In the genomic region with DNA sequence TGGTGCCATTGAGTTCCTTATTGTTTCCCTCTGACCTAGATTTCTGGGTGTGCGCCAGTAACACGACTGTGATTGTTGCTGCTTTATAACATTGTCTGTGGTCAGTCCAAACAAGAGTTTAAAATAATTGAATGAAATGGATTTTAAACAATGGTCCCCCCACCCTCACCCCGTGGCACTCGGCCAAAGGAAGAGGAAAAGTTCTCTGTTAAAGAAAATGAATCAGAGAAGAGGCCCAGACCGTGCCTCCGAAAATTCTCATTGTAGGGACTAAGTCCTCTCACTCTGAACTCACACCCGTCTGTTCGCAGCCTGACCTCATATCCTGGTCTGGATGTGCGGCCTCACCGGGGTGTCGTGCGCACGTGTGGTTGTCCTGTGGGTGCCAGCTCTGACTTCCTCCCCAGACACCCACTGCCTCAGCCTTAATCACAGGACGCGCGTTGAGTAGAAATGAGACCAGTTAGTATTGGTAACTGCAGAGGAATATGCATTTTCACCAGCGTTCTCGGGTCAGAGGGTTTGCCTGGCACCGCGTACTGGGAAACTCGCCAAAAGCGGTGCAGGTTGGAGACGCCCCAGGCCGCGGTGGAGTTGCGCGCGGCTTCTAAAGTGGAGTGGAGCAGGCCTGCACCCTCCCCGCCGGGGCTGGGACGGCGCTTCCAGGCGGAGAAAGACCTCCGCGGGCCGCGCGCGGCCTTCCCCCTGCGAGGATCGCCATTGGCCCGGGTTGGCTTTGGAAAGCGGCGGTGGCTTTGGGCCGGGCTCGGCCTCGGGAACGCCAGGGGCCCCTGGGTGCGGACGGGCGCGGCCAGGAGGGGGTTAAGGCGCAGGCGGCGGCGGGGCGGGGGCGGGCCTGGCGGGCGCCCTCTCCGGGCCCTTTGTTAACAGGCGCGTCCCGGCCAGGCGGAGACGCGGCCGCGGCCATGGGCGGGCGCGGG, we compare ENCODE assay signal across 1 cellular context.
TF ChIP-seq lines count a peak whose summit lies in the region.

Gene ABL1, plus strand, starts transcription at position 884 of the 941 bp plus-strand sequence. CDS start 193 bp downstream, outside the sequence.

TF ChIP-seq in HepG2, 621 proteins besides CTCF, POLR2A, EP300 and RAD21 (continued from another document and continues in another):
- TF ChIP-seq, protein P1, sequence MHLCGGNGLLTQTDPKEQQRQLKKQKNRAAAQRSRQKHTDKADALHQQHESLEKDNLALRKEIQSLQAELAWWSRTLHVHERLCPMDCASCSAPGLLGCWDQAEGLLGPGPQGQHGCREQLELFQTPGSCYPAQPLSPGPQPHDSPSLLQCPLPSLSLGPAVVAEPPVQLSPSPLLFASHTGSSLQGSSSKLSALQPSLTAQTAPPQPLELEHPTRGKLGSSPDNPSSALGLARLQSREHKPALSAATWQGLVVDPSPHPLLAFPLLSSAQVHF (CRISPR knock-in tag; IDR thresholded peaks at IDR 0.05), result no peak; the same call in 1 of the 2 replicates
- TF ChIP-seq BRCA1 (CRISPR knock-in tag; IDR thresholded peaks at IDR 0.05) (peak; percentile 76; the same call in 1 of the 2 replicates), ZNF558 (CRISPR knock-in tag; IDR thresholded peaks at IDR 0.05; ENCODE audit: borderline replicate concordance) (no peak), ZNF768 (CRISPR knock-in tag; IDR thresholded peaks at IDR 0.05) (peak; percentile 43; the same call in 1 of the 2 replicates), STAG1 (CRISPR knock-in tag; IDR thresholded peaks at IDR 0.05) (no peak), PPARG (CRISPR knock-in tag; conservative IDR thresholded peaks at IDR 0.05) (0 out of 2 replicates have a peak, but pooled peaks have one; percentile 23), FOXA1 (IDR thresholded peaks at IDR 0.05) (no peak), FOXA1 (CRISPR knock-in tag; IDR thresholded peaks at IDR 0.05) (no peak), SIN3B (IDR thresholded peaks at IDR 0.05; ENCODE audit: low read length) (0 out of 2 replicates have a peak, but pooled peaks have one; percentile 40), ZBTB7A (CRISPR knock-in tag; IDR thresholded peaks at IDR 0.05) (peak; percentile 20; the same call in 1 of the 2 replicates), HNRNPLL (IDR thresholded peaks at IDR 0.05; ENCODE audit: low read depth, low read length, poor library complexity, severe bottlenecking) (peak; percentile 58), HNRNPUL1 (IDR thresholded peaks at IDR 0.05; ENCODE audit: low read depth, low read length) (no peak), NCOR1 (IDR thresholded peaks at IDR 0.05; ENCODE audit: borderline replicate concordance, low read length) (no peak), ZNF704 (CRISPR knock-in tag; IDR thresholded peaks at IDR 0.05; ENCODE audit: borderline replicate concordance) (0 out of 2 replicates have a peak, but pooled peaks have one; percentile 40), PHF5A (CRISPR knock-in tag; IDR thresholded peaks at IDR 0.05; ENCODE audit: low read depth, unreplicated experiment) (no peak), ZFP1 (CRISPR knock-in tag; IDR thresholded peaks at IDR 0.05) (no peak), ONECUT2 (CRISPR knock-in tag; IDR thresholded peaks at IDR 0.05) (no peak), PTBP1 (IDR thresholded peaks at IDR 0.05; ENCODE audit: low read depth, low read length, poor library complexity, severe bottlenecking) (no peak), BCL3 (CRISPR knock-in tag; IDR thresholded peaks at IDR 0.05) (no peak), CHCHD3 (CRISPR knock-in tag; IDR thresholded peaks at IDR 0.05) (no peak), CBX5 (CRISPR knock-in tag; IDR thresholded peaks at IDR 0.05; ENCODE audit: borderline replicate concordance) (no peak), SKI (IDR thresholded peaks at IDR 0.05; ENCODE audit: partially characterized antibody) (no peak), PLRG1 (conservative IDR thresholded peaks at IDR 0.05) (no peak), CREB3 (CRISPR knock-in tag; IDR thresholded peaks at IDR 0.05) (no peak), SOX13 (IDR thresholded peaks at IDR 0.05) (no peak), SOX13 (CRISPR knock-in tag; conservative IDR thresholded peaks at IDR 0.05 in 1 of 2, IDR thresholded peaks at IDR 0.05 in 1 of 2) (0 out of 4 replicates have a peak, but pooled peaks of 1 of the 2 experiments have one; percentile 4), RAD51 (IDR thresholded peaks at IDR 0.05; ENCODE audit: borderline replicate concordance) (no peak), FOXO1 (CRISPR knock-in tag; IDR thresholded peaks at IDR 0.05) (no peak), NFYC (CRISPR knock-in tag; IDR thresholded peaks at IDR 0.05) (no peak), ZIK1 (CRISPR knock-in tag; IDR thresholded peaks at IDR 0.05; ENCODE audit: borderline replicate concordance, low read depth) (no peak), AGO2 (optimal IDR thresholded peaks at IDR 0.05; ENCODE audit: low read depth, low read length) (no peak), REST (IDR thresholded peaks at IDR 0.05; ENCODE audit: borderline replicate concordance in 1 of 2, low read depth in 1 of 2, low read length in 2 of 2) (no peak), MAF1 (CRISPR knock-in tag; IDR thresholded peaks at IDR 0.05; ENCODE audit: borderline replicate concordance) (no peak; the same call in 1 of the 2 replicates), NFATC3 (CRISPR knock-in tag; IDR thresholded peaks at IDR 0.05) (no peak), SALL1 (CRISPR knock-in tag; IDR thresholded peaks at IDR 0.05) (peak; percentile 57; the same call in 1 of the 2 replicates), ZNF883 (CRISPR knock-in tag; IDR thresholded peaks at IDR 0.05; ENCODE audit: not compliant biosample characterization) (no peak), MEF2D (CRISPR knock-in tag; IDR thresholded peaks at IDR 0.05) (no peak), TCF7L2 (IDR thresholded peaks at IDR 0.05; ENCODE audit: low read depth, low read length) (no peak), DRAP1 (CRISPR knock-in tag; IDR thresholded peaks at IDR 0.05) (no peak), ZNF207 (IDR thresholded peaks at IDR 0.05; ENCODE audit: borderline replicate concordance) (no peak), ZNF777 (CRISPR knock-in tag; IDR thresholded peaks at IDR 0.05) (peak; percentile 34; the same call in 1 of the 2 replicates)
- TF ChIP-seq, protein P2, sequence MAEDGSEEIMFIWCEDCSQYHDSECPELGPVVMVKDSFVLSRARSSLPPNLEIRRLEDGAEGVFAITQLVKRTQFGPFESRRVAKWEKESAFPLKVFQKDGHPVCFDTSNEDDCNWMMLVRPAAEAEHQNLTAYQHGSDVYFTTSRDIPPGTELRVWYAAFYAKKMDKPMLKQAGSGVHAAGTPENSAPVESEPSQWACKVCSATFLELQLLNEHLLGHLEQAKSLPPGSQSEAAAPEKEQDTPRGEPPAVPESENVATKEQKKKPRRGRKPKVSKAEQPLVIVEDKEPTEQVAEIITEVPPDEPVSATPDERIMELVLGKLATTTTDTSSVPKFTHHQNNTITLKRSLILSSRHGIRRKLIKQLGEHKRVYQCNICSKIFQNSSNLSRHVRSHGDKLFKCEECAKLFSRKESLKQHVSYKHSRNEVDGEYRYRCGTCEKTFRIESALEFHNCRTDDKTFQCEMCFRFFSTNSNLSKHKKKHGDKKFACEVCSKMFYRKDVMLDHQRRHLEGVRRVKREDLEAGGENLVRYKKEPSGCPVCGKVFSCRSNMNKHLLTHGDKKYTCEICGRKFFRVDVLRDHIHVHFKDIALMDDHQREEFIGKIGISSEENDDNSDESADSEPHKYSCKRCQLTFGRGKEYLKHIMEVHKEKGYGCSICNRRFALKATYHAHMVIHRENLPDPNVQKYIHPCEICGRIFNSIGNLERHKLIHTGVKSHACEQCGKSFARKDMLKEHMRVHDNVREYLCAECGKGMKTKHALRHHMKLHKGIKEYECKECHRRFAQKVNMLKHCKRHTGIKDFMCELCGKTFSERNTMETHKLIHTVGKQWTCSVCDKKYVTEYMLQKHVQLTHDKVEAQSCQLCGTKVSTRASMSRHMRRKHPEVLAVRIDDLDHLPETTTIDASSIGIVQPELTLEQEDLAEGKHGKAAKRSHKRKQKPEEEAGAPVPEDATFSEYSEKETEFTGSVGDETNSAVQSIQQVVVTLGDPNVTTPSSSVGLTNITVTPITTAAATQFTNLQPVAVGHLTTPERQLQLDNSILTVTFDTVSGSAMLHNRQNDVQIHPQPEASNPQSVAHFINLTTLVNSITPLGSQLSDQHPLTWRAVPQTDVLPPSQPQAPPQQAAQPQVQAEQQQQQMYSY (CRISPR knock-in tag; IDR thresholded peaks at IDR 0.05), result peak; percentile 74; the same call in 1 of the 2 replicates
- TF ChIP-seq, protein P3, sequence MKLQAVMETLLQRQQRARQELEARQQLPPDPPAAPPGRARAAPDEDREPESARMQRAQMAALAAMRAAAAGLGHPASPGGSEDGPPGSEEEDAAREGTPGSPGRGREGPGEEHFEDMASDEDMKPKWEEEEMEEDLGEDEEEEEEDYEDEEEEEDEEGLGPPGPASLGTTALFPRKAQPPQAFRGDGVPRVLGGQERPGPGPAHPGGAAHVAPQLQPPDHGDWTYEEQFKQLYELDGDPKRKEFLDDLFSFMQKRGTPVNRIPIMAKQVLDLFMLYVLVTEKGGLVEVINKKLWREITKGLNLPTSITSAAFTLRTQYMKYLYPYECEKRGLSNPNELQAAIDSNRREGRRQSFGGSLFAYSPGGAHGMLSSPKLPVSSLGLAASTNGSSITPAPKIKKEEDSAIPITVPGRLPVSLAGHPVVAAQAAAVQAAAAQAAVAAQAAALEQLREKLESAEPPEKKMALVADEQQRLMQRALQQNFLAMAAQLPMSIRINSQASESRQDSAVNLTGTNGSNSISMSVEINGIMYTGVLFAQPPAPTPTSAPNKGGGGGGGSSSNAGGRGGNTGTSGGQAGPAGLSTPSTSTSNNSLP (IDR thresholded peaks at IDR 0.05; ENCODE audit: low read depth, low read length), result no peak
- TF ChIP-seq, protein P4, sequence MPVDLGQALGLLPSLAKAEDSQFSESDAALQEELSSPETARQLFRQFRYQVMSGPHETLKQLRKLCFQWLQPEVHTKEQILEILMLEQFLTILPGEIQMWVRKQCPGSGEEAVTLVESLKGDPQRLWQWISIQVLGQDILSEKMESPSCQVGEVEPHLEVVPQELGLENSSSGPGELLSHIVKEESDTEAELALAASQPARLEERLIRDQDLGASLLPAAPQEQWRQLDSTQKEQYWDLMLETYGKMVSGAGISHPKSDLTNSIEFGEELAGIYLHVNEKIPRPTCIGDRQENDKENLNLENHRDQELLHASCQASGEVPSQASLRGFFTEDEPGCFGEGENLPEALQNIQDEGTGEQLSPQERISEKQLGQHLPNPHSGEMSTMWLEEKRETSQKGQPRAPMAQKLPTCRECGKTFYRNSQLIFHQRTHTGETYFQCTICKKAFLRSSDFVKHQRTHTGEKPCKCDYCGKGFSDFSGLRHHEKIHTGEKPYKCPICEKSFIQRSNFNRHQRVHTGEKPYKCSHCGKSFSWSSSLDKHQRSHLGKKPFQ (CRISPR knock-in tag; IDR thresholded peaks at IDR 0.05; ENCODE audit: insufficient replicate concordance), result no peak
